Comparison of ENCODE assay signal across 13 cellular contexts in genomic region chr2:239229545-239230279, GRCh38.
DNase-seq lines count a peak whose midpoint lies in the region; ATAC-seq and TF ChIP-seq lines count a peak whose summit lies in the region.
"Had no signal": no experiment of that assay in that cellular context is flagged by ENCODE, and none has a peak within 500 bp of the region (broad histone marks: within the 10 kb centered on the region; RNA-seq: fewer than 3 reads in every experiment).

No MANE protein-coding gene starts in this region.

- intact Hi-C loops in CD4-positive, alpha-beta memory T cell (cut with micrococcal nuclease), result loop anchor here (2.0 kb wide), 2 partner anchors 35 to 69 kb away; no protein-coding TSS in a partner anchor
- intact Hi-C loops in sigmoid colon (cut with DNase I), result no loop called here

- H3K27ac ChIP-seq in CD4-positive, alpha-beta memory T cell (ENCODE audit: low read depth, low read length), result no peak overlapping the region
- peak overlapping the region; percentile 7 to 91 (median 46) for H3K27ac ChIP-seq in sigmoid colon

- no peak overlapping the region for H3K4me3 ChIP-seq in CD4-positive, alpha-beta memory T cell (ENCODE audit: low read length in 2 of 2)
- H3K4me3 ChIP-seq in fibroblast of villous mesenchyme (ENCODE audit: low read depth, low read length) (no peak overlapping the region), sigmoid colon (no peak overlapping the region)
- H3K4me3 ChIP-seq: dorsolateral prefrontal cortex, lung had no signal

- peak overlapping the region in 2 of 8 donors; percentile 2 to 32 for H3K4me3 Mint-ChIP-seq in CD4-positive, alpha-beta memory T cell
- no peak overlapping the region for H3K4me3 Mint-ChIP-seq in T-cell

- POLR2A ChIA-PET in CD4-positive, alpha-beta memory T cell (lab: Charles Lee; ENCODE audit: partially characterized antibody), result interaction anchor here (1.0 to 1.2 kb wide), 3 partner anchors 66 to 92 kb away, joined by 3 to 4 read pairs (median 3); no protein-coding TSS in a partner anchor
- POLR2A ChIA-PET in T-cell (lab: Charles Lee), result no interaction called here

- H3K36me3 ChIP-seq in CD4-positive, alpha-beta memory T cell (ENCODE audit: insufficient read depth, low read length), result no peaks in the 10 kb centered on the region
- peaks cover 0 to 4% (median 0%) of the 10 kb centered on the region in 4 donors for H3K36me3 ChIP-seq in sigmoid colon

- no peak for TF ChIP-seq POLR2A in sigmoid colon (IDR thresholded peaks at IDR 0.05)

- TF ChIP-seq CTCF in fibroblast of villous mesenchyme (IDR thresholded peaks at IDR 0.05; ENCODE audit: insufficient read depth, low read depth, low read length) (no peak), sigmoid colon (IDR thresholded peaks at IDR 0.05) (no peak)

- H3K4me1 ChIP-seq in CD4-positive, alpha-beta memory T cell (ENCODE audit: insufficient read depth, low read length), result peaks cover 57% of the 10 kb centered on the region
- peaks cover 0 to 91% (median 73%) of the 10 kb centered on the region in 4 donors for H3K4me1 ChIP-seq in sigmoid colon

- no peak for TF ChIP-seq EP300 in sigmoid colon (IDR thresholded peaks at IDR 0.05)

- 91 to 92% methylated on average over 11 of the region's 11 CpGs for WGBS in sigmoid colon, 2 donors

- H3K4me1 Mint-ChIP-seq in CD4-positive, alpha-beta memory T cell, result peaks cover 43 to 85% (median 67%) of the 10 kb centered on the region in 4 donors
- peaks cover 60 to 83% (median 81%) of the 10 kb centered on the region in 3 donors for H3K4me1 Mint-ChIP-seq in T-cell

- H3K27me3 ChIP-seq in CD4-positive, alpha-beta memory T cell (ENCODE audit: insufficient read depth, low read length), result no peaks in the 10 kb centered on the region
- no peaks in the 10 kb centered on the region for H3K27me3 ChIP-seq in sigmoid colon
- H3K27me3 ChIP-seq: dorsolateral prefrontal cortex had no signal

- H3K9me3 ChIP-seq in CD4-positive, alpha-beta memory T cell (ENCODE audit: control insufficient read depth in 1 of 2, low read length in 2 of 2), result no peaks in the 10 kb centered on the region
- H3K9me3 ChIP-seq in sigmoid colon, result no peaks in the 10 kb centered on the region

- H3K36me3 Mint-ChIP-seq in CD4-positive, alpha-beta memory T cell, result peaks cover 10% of the 10 kb centered on the region in 2 donors
- peaks cover 14% of the 10 kb centered on the region for H3K36me3 Mint-ChIP-seq in T-cell

- peak overlapping the region in 5 of 7 donors; percentile 42 to 93 (median 76) for H3K27ac Mint-ChIP-seq in CD4-positive, alpha-beta memory T cell
- peak overlapping the region; percentile 6 to 95 for H3K27ac Mint-ChIP-seq in T-cell

- H3K27me3 Mint-ChIP-seq in CD4-positive, alpha-beta memory T cell, result no peaks in the 10 kb centered on the region
- H3K27me3 Mint-ChIP-seq in T-cell, result no peaks in the 10 kb centered on the region

- no peak for DNase-seq in CD4-positive, alpha-beta memory T cell
- peak in 1 of 34 experiments; percentile 5 for DNase-seq in T-cell
- peak; percentile 32 for DNase-seq in fibroblast of villous mesenchyme (ENCODE audit: low read depth)
- peak; percentile 30 for DNase-seq in sigmoid colon
- no peak for DNase-seq in iPS-NIHi7 (ENCODE audit: extremely low spot score)
- no peak for DNase-seq in stimulated activated CD4-positive, alpha-beta T cell treated with anti-CD3 and anti-CD28 coated beads, Interleukin-15, amount 100 ng/mL, for 24 hours
- DNase-seq: activated T-cell treated with anti-CD3 and anti-CD28 coated beads, Interleukin-2, amount 50 U/mL, for 1 hour; NCI-H1930; NCI-H774; occipital lobe had no signal

- CTCF ChIA-PET in CD4-positive, alpha-beta memory T cell (lab: Charles Lee; ENCODE audit: partially characterized antibody), result interaction anchor here (1.6 kb wide), 2 partner anchors 37 to 169 kb away, joined by 3 to 8 read pairs; no protein-coding TSS in a partner anchor
- CTCF ChIA-PET in T-cell (lab: Charles Lee), result interaction anchor here in 1 of 2 donors (1.1 kb wide), 1 partner anchor 46 kb away, joined by 3 read pairs; no protein-coding TSS in a partner anchor

- H3K9me3 Mint-ChIP-seq in CD4-positive, alpha-beta memory T cell, result no peaks in the 10 kb centered on the region
- H3K9me3 Mint-ChIP-seq in T-cell, result no peaks in the 10 kb centered on the region

- no peak for ATAC-seq in T-cell (replicated peaks in 1 of 4)
- ATAC-seq in HG03095 (IDR thresholded peaks at IDR 0.05; ENCODE audit: unreplicated experiment), result no peak

Comparison
In these comparisons a context has a peak if more than half of its experiments do, and no peak if none do; other contexts are left out.
1. DNase-seq: peak in fibroblast of villous mesenchyme (single experiment) and sigmoid colon (single experiment); none in CD4-positive, alpha-beta memory T cell (0 of 5), iPS-NIHi7 (single experiment) and stimulated activated CD4-positive, alpha-beta T cell treated with anti-CD3 and anti-CD28 coated beads, Interleukin-15, amount 100 ng/mL, for 24 hours (single experiment).